Comparison of ENCODE assay signal across 8 cellular contexts in the genomic region with DNA sequence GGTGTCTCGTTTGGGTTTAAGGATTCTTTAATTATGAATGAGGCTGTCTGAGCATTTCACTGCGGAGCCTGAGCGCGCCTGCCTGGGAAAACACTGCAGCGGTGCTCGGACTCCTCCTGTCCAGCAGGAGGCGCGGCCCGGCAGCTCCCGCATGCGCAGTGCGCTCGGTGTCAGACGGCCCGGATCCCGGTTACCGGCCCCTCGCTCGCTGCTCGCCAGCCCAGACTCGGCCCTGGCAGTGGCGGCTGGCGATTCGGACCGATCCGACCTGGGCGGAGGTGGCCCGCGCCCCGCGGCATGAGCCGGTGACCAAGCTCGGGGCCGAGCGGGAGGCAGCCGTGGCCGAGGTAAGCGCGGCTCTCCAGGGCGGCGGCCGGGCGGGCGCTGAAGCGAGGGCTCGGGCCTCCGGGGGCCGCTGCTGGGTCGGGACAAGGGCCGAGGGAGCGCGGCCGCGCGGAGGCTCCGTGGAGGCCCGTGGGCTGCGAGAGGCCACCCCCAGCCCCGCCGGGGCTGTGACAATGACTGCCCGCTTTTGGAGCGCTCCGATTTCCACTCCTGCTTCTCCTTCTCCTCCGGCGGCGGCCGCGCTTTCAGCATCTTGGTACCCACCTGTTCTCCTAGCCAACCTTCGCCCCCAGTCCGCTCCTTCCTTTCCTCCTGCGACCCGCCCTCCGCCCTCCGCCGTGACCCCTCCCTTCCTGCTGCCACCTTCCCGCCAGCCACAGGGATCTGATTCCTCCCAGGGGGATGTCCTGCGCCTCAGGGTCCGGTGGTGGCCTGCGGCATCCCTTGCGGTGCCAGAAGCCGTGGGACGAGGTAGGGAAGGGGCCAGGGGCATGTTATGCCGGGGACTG. TPM values are rescaled to one million over a fixed set of nuclear protein-coding genes. Genes with fewer than 3 reads are reported as not detected.
DNase-seq lines count a peak whose midpoint lies in the region; ATAC-seq and TF ChIP-seq lines count a peak whose summit lies in the region.

A gene (plus strand): TSS at position 173 of the 854 bp plus-strand sequence. CDS start 12,035 bp downstream, outside the sequence.

- H3K27me3 ChIP-seq in mucosa of stomach (ENCODE audit: control insufficient read depth, insufficient read depth, low read length), result no peaks in the 10 kb centered on the region

- peak; percentile 66 for DNase-seq in DMS153 (lab: John Stamatoyannopoulos, UW)
- peak; percentile 77 for DNase-seq in HuH-7.5 (ENCODE audit: low spot score)
- DNase-seq in OCI-LY7 (ENCODE audit: low spot score), result peak; percentile 87
- peak; percentile 78 for DNase-seq in activated T-cell treated with anti-CD3 and anti-CD28 coated beads for 4 hours
- no peak for DNase-seq in epithelial cell of proximal tubule (ENCODE audit: low read depth)
- DNase-seq in stimulated activated CD8-positive, alpha-beta memory T cell treated with anti-CD3 and anti-CD28 coated beads, Interleukin-4, amount 100 ng/mL, for 48 hours, result peak; percentile 91

- intact Hi-C loops in OCI-LY7 (cut with micrococcal nuclease; ENCODE audit: unreplicated experiment), result loop anchor here (1.0 kb wide), 1 partner anchor 443 kb away; no protein-coding TSS in a partner anchor

- peak within 1 kb of the TSS; percentile 82 for H3K9ac ChIP-seq in mucosa of stomach (ENCODE audit: low read length)

- H3K9me2 ChIP-seq in OCI-LY7 (ENCODE audit: insufficient read depth, low read length), result no peaks in the 10 kb centered on the region

- peak; percentile 93 for ATAC-seq in GM21526 (IDR thresholded peaks at IDR 0.05; ENCODE audit: low FRiP score, unreplicated experiment)

- POLR2A ChIA-PET in OCI-LY7 (lab: Charles Lee), result interaction anchor here (0.5 to 1.4 kb wide), 3 partner anchors 9 to 522 kb away, joined by 3 to 6 read pairs (median 3); no protein-coding TSS in a partner anchor

- no TSS peak for BruUV-seq in OCI-LY7 (replicated peaks; lab: Mats Ljungman, UMichigan)

- H2AFZ ChIP-seq in OCI-LY7 (ENCODE audit: low read length), result peak within 1 kb of the TSS; percentile 72

- CTCF ChIA-PET in OCI-LY7 (lab: Charles Lee; ENCODE audit: unreplicated experiment), result no interaction called here

- no peaks in the 10 kb centered on the region for H3K79me2 ChIP-seq in OCI-LY7 (ENCODE audit: insufficient read depth, low read depth, low read length)

- no peaks in the 10 kb centered on the region for H4K20me1 ChIP-seq in OCI-LY7 (ENCODE audit: insufficient read depth, low read length)

- H3K36me3 ChIP-seq in OCI-LY7 (ENCODE audit: insufficient read depth, low read length), result no peaks in the 10 kb centered on the region
- no peaks in the 10 kb centered on the region for H3K36me3 ChIP-seq in mucosa of stomach (ENCODE audit: control insufficient read depth, insufficient read depth, low read length)

- peak; percentile 82 for TF ChIP-seq CTCF in OCI-LY7 (conservative IDR thresholded peaks at IDR 0.05; ENCODE audit: low read length)
- peak; percentile 78 for TF ChIP-seq CTCF in epithelial cell of proximal tubule (conservative IDR thresholded peaks at IDR 0.05; ENCODE audit: low read depth, low read length)

- H3K9me3 ChIP-seq in OCI-LY7 (ENCODE audit: low read length) (no peaks in the 10 kb centered on the region), mucosa of stomach (ENCODE audit: control insufficient read depth, low read length) (no peaks in the 10 kb centered on the region)

- H3K27ac ChIP-seq in OCI-LY7 (ENCODE audit: low read depth, low read length, poor library complexity, severe bottlenecking), result no peak within 1 kb of the TSS

- peak within 1 kb of the TSS; percentile 94 for H3K4me2 ChIP-seq in OCI-LY7 (ENCODE audit: low read length)

- H3K4me1 ChIP-seq in OCI-LY7 (ENCODE audit: insufficient read depth, low read length, poor library complexity, severe bottlenecking) (peaks cover 6% of the 10 kb centered on the region), mucosa of stomach (ENCODE audit: control insufficient read depth, insufficient read depth, low read length) (peaks cover 11% of the 10 kb centered on the region)

- H3K4me3 ChIP-seq in OCI-LY7 (ENCODE audit: low read depth, low read length, poor library complexity, severe bottlenecking) (peak within 1 kb of the TSS; percentile 93), epithelial cell of proximal tubule (ENCODE audit: low read depth, low read length) (peak within 1 kb of the TSS; percentile 88), mucosa of stomach (ENCODE audit: low read length) (peak within 1 kb of the TSS; percentile 64)

RNA-seq across cellular contexts. Expression of the gene that starts here (rescaled TPM):
- 24.1 and 31.8 TPM in 2 replicates for total RNA-seq in OCI-LY7 (2014; rRNA removed; shearing (Covaris generic))
- total RNA-seq in OCI-LY7 (2022) (22.3 and 25.5 TPM in 2 replicates), epithelial cell of proximal tubule (124 and 140 TPM in 2 replicates)
